ENCODE assay signal across 14 cellular contexts in the genomic region with DNA sequence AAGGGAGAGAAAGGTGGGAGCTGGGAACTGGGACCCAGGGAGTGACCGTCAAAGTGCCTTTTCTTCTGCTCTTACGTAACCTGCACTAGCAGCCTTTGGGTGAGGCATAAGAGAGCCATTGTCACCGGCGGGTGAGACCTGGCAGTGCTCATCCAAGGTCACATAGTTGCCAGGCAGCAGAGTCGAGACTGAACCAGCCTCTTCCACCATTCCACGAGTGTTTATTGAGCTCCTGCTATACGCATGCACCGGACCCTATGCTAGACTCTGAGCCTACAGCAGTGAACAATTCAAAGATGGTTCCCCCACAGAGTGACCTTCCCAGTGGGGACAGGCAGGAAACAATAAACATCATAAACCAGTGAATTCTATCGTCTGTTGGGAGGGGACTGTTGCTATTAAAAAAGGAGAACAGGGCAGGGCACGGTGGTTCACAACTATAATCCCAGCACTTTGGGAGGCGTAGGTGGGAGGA. TPM values are rescaled to one million over a fixed set of nuclear protein-coding genes. Genes with fewer than 3 reads are reported as not detected.
DNase-seq lines count a peak whose midpoint lies in the region; ATAC-seq, FAIRE-seq and TF ChIP-seq lines count a peak whose summit lies in the region.
"Had no signal": no experiment of that assay in that cellular context is flagged by ENCODE, and none has a peak within 500 bp of the region (broad histone marks: within the 10 kb centered on the region; RNA-seq: fewer than 3 reads in every experiment).

No MANE protein-coding gene starts in this region.

- no peaks in the 10 kb centered on the region for H3K27me3 ChIP-seq in heart right ventricle
- H3K27me3 ChIP-seq in pancreas = no peaks in the 10 kb centered on the region
- H3K27me3 ChIP-seq in brain microvascular endothelial cell (replicated peaks) = no peaks in the 10 kb centered on the region

- TF ChIP-seq CTCF in RWPE1 (conservative IDR thresholded peaks at IDR 0.05; ENCODE audit: low read depth) (no peak), heart right ventricle (IDR thresholded peaks at IDR 0.05) (no peak), pancreas (IDR thresholded peaks at IDR 0.05) (no peak), brain microvascular endothelial cell (IDR thresholded peaks at IDR 0.05; ENCODE audit: low read depth, low read length, missing control alignments) (no peak)

- H3K27ac ChIP-seq in RWPE1 (peak overlapping the region; percentile 98), heart right ventricle (peak overlapping the region in 1 of 10 donors; percentile 7), pancreas (peak overlapping the region; percentile 58 to 81 (median 67)), brain microvascular endothelial cell (no peak overlapping the region)

- POLR2A ChIA-PET in RWPE1 (lab: Yijun Ruan, JAX; ENCODE audit: low non-redundant PET) = interaction anchor here (0.6 kb wide), 1 partner anchor 65 kb away, joined by 4 read pairs; no protein-coding TSS in a partner anchor

- WGBS in heart right ventricle, 2 donors = 57 to 59% methylated on average over 11 of the region's 11 CpGs
- WGBS in pancreas, 2 donors = 20 to 29% methylated on average over 11 of the region's 11 CpGs

- in situ Hi-C loops in brain microvascular endothelial cell (cut with HindIII; ENCODE audit: low pct_ligation_motif_present, low sequenced_read_pairs) = no loop called here

- peaks cover 0 to 25% (median 6%) of the 10 kb centered on the region in 9 donors for H3K4me1 ChIP-seq in heart right ventricle
- no peaks in the 10 kb centered on the region for H3K4me1 ChIP-seq in pancreas

- DNase-seq in HuH-7.5 (ENCODE audit: low spot score) = peak; percentile 71
- DNase-seq in RWPE1 (ENCODE audit: low spot score) = no peak
- DNase-seq in heart right ventricle = no peak
- DNase-seq in pancreas = peak in 5 of 6 donors; percentile 58 to 84 (median 63)
- no peak for DNase-seq in iPS-NIHi11 (ENCODE audit: low spot score)
- DNase-seq in brain microvascular endothelial cell = no peak
- DNase-seq in GM19240 (ENCODE audit: insufficient read length, low spot score) = no peak
- no peak for DNase-seq in NCI-H187 treated with DMSO at 0.1 percent for 48 hours (lab: John Stamatoyannopoulos, UW)
- DNase-seq: activated CD8-positive, alpha-beta T cell treated with anti-CD3 and anti-CD28 coated beads, Interleukin-2, amount 10 ng/mL, durations not matched to agents 7 days and 5 days; DMS 273 treated with DMSO at 0.1 percent for 48 hours; KG1; kidney; NCI-H524; stimulated activated CD4-positive, alpha-beta T cell treated with anti-CD3 and anti-CD28 coated beads, Interleukin-15, amount 100 ng/mL, for 24 hours had no signal

- CTCF ChIA-PET in RWPE1 (lab: Yijun Ruan, JAX) = interaction anchor here (0.6 kb wide), 1 partner anchor 85 kb away, joined by 3 read pairs; a partner anchor contains a TSS

- no peaks in the 10 kb centered on the region for H3K9me3 ChIP-seq in heart right ventricle
- no peaks in the 10 kb centered on the region for H3K9me3 ChIP-seq in pancreas

- H3K36me3 ChIP-seq in heart right ventricle (no peaks in the 10 kb centered on the region), pancreas (no peaks in the 10 kb centered on the region), brain microvascular endothelial cell (replicated peaks) (no peaks in the 10 kb centered on the region)

- FAIRE-seq in pancreas (lab: Jason Lieb, UNC) = no peak
- FAIRE-seq: kidney had no signal

- peak; percentile 37 to 81 (median 70) for ATAC-seq in heart right ventricle
- peak; percentile 82 to 95 (median 90) for ATAC-seq in pancreas
- ATAC-seq: activated CD8-positive, alpha-beta T cell treated with anti-CD3 and anti-CD28 coated beads, Interleukin-2, amount 10 ng/mL, durations not matched to agents 7 days and 5 days had no signal

- no peak overlapping the region for H3K4me3 ChIP-seq in heart right ventricle
- H3K4me3 ChIP-seq in pancreas = no peak overlapping the region
- no peak overlapping the region for H3K4me3 ChIP-seq in brain microvascular endothelial cell (ENCODE audit: low read depth, low read length)

- intact Hi-C loops in heart right ventricle (cut with DNase I) = loop anchor here in 1 of 10 donors (10.0 kb wide), 1 partner anchor 230 kb away; no protein-coding TSS in a partner anchor
- intact Hi-C loops in pancreas (cut with DNase I) = no loop called here

RNA-seq across cellular contexts. Expression of a gene that starts 18.6 kb away (rescaled TPM):
- 10 to 100 TPM; 43.3 to 56.1 (median 50.0) TPM for total RNA-seq in heart right ventricle
- polyA plus RNA-seq in heart right ventricle = 10 to 100 TPM; 50.4 to 63.3 TPM
- total RNA-seq in pancreas = 10 to 100 TPM; 26.4 to 43.5 (median 32.6) TPM
- polyA plus RNA-seq in pancreas = 10 to 100 TPM; 43.4 to 48.0 TPM

RNA-seq across cellular contexts. Expression of a gene that starts 19.0 kb away (rescaled TPM):
- total RNA-seq in heart right ventricle = 10 to 100 TPM; 14.6 to 22.8 (median 19.7) TPM
- polyA plus RNA-seq in heart right ventricle = 10 to 100 TPM; 13.0 to 20.3 TPM
- 1 to 10 TPM; 5.0 to 9.4 (median 6.5) TPM for total RNA-seq in pancreas
- polyA plus RNA-seq in pancreas = 10 to 100 TPM; 16.6 to 17.4 TPM

RNA-seq across cellular contexts. Expression of a gene that starts 23.5 kb away (rescaled TPM):
- total RNA-seq in heart right ventricle = 10 to 100 TPM in 2 of 10 donors, 1 to 10 TPM in 8; 3.2 to 17.7 (median 5.3) TPM
- 10 to 100 TPM in 1 of 2 donors, 1 to 10 TPM in 1; 6.3 to 30.5 TPM for polyA plus RNA-seq in heart right ventricle
- total RNA-seq in pancreas = 100 to 1,000 TPM in 1 of 6 donors, 10 to 100 TPM in 4, 1 to 10 TPM in 1; 9.6 to 148 (median 15.9) TPM
- polyA plus RNA-seq in pancreas = 10 to 100 TPM in 1 of 2 donors, 1 to 10 TPM in 1; 8.6 to 13.9 TPM

RNA-seq across cellular contexts. Expression of a gene that starts 47.9 kb away (rescaled TPM):
- 10 to 100 TPM; 11.7 to 22.7 (median 12.4) TPM for total RNA-seq in heart right ventricle
- polyA plus RNA-seq in heart right ventricle = 10 to 100 TPM; 15.9 to 19.5 TPM
- 10 to 100 TPM; 13.8 to 33.5 (median 20.4) TPM for total RNA-seq in pancreas
- 10 to 100 TPM; 61.1 to 90.3 TPM for polyA plus RNA-seq in pancreas

Comparison
In these comparisons a context has a peak if more than half of its experiments do, and no peak if none do; other contexts are left out.
1. DNase-seq: peak in HuH-7.5 (single experiment) and pancreas (5 of 6); none in RWPE1 (single experiment), heart right ventricle (0 of 2), iPS-NIHi11 (single experiment), brain microvascular endothelial cell (single experiment), GM19240 (single experiment) and NCI-H187 treated with DMSO at 0.1 percent for 48 hours (single experiment).